Comparison of ENCODE assay signal across 32 cellular contexts in genomic region chr13:105863300-105863699, GRCh38.
"Had no signal": no experiment of that assay in that cellular context is flagged by ENCODE, and none has a peak within 500 bp of the region (broad histone marks: within the 10 kb centered on the region; RNA-seq: fewer than 3 reads in every experiment).

No MANE protein-coding gene starts in this region.

- H3K4me3 ChIP-seq: MG63 had no signal

- H3K27me3 ChIP-seq: MG63 had no signal

- H3K36me3 ChIP-seq: MG63 had no signal

- DNase-seq: Karpas-422, Kasumi-1, MG63, MM.1S, MV-4-11, NCI-H1048, NCI-H1092, NCI-H1092 treated with DMSO at 0.1 percent for 48 hours, NCI-H1105, NCI-H1105 treated with DMSO at 0.1 percent for 48 hours, NCI-H1417 treated with DMSO at 0.1 percent for 48 hours, NCI-H1436, NCI-H146, NCI-H1694, NCI-H1694 treated with DMSO at 0.1 percent for 48 hours, NCI-H187, NCI-H187 treated with DMSO at 0.1 percent for 48 hours, NCI-H1930, NCI-H2029, NCI-H2029 treated with DMSO at 0.1 percent for 48 hours, NCI-H2081, NCI-H2081 treated with DMSO at 0.1 percent for 48 hours, NCI-H2107, NCI-H2171, NCI-H2171 treated with DMSO at 0.1 percent for 48 hours, NCI-H2227 treated with DMSO at 0.1 percent for 48 hours, NCI-H226, NCI-H345, NCI-H446, NCI-H446 treated with DMSO at 0.1 percent for 48 hours, NCI-H510A treated with DMSO at 0.1 percent for 48 hours, NCI-H524 had no signal

- H3K9me3 ChIP-seq: MG63 had no signal
